Comparison of ENCODE assay signal across 8 cellular contexts in genomic region chr2:235746257-235746934, GRCh38.
DNase-seq lines count a peak whose midpoint lies in the region; ATAC-seq and TF ChIP-seq lines count a peak whose summit lies in the region.

No MANE protein-coding gene starts in this region.

- no peaks in the 10 kb centered on the region for H3K27me3 ChIP-seq in stomach

- DNase-seq in ELF-1 (ENCODE audit: low read depth, low spot score) (peak; percentile 80), NCI-H2227 (lab: John Stamatoyannopoulos, UW; ENCODE audit: unreplicated experiment) (peak; percentile 89), activated B cell treated with CpG ODN at 0.5 μM for 24 hours (no peak), endothelial cell (ENCODE audit: low spot score) (peak; percentile 68), mesothelial cell of epicardium (ENCODE audit: low spot score in 2 of 2, unreplicated experiment in 2 of 2) (peak in 1 of 2 experiments; percentile 69), stomach (peak; percentile 72), GOT3 (lab: John Stamatoyannopoulos, UW) (no peak)

- H3K36me3 Mint-ChIP-seq in activated B cell treated with CpG ODN at 0.5 μM for 24 hours (ENCODE audit: low read depth), result no peaks in the 10 kb centered on the region
- peaks cover 8% of the 10 kb centered on the region for H3K36me3 Mint-ChIP-seq in endothelial cell (ENCODE audit: low read depth, unreplicated experiment)
- H3K36me3 Mint-ChIP-seq in mesothelial cell of epicardium, result peaks cover 14% of the 10 kb centered on the region

- peaks cover 4 to 57% (median 49%) of the 10 kb centered on the region in 4 donors for H3K36me3 ChIP-seq in stomach

- ATAC-seq in HG02678 (IDR thresholded peaks at IDR 0.05; ENCODE audit: unreplicated experiment) (peak; percentile 58), activated B cell treated with CpG ODN at 0.5 μM for 24 hours (ENCODE audit: low read depth) (no peak)

- H3K4me1 ChIP-seq in stomach, result peaks cover 0 to 22% (median 9%) of the 10 kb centered on the region in 4 donors

- H3K9me3 ChIP-seq in stomach, result no peaks in the 10 kb centered on the region

- 33 to 48% (median 37%) methylated on average over 11 to 12 of the region's 12 CpGs for WGBS in stomach, 5 donors

- intact Hi-C loops in activated B cell treated with CpG ODN at 0.5 μM for 24 hours (cut with micrococcal nuclease) (no loop called here), stomach (cut with DNase I; ENCODE audit: low total_unique reads) (loop anchor here (5.0 kb wide), 1 partner anchor 149 kb away; no protein-coding TSS in a partner anchor)

- H3K9me3 Mint-ChIP-seq in activated B cell treated with CpG ODN at 0.5 μM for 24 hours (no peaks in the 10 kb centered on the region), endothelial cell (ENCODE audit: unreplicated experiment) (no peaks in the 10 kb centered on the region), mesothelial cell of epicardium (no peaks in the 10 kb centered on the region)

- TF ChIP-seq EP300 in stomach (IDR thresholded peaks at IDR 0.05), result no peak

- CTCF ChIA-PET in activated B cell treated with CpG ODN at 0.5 μM for 24 hours (lab: Charles Lee), result interaction anchor here (0.6 to 1.4 kb wide), 11 partner anchors 10 to 1201 kb away, joined by 3 to 11 read pairs (median 4); no protein-coding TSS in a partner anchor

- H3K27me3 Mint-ChIP-seq in activated B cell treated with CpG ODN at 0.5 μM for 24 hours (peaks cover 5% of the 10 kb centered on the region), endothelial cell (ENCODE audit: unreplicated experiment) (peaks cover 5% of the 10 kb centered on the region), mesothelial cell of epicardium (ENCODE audit: low read depth) (no peaks in the 10 kb centered on the region)

- H3K4me1 Mint-ChIP-seq in activated B cell treated with CpG ODN at 0.5 μM for 24 hours (no peaks in the 10 kb centered on the region), endothelial cell (ENCODE audit: unreplicated experiment) (peaks cover 12% of the 10 kb centered on the region), mesothelial cell of epicardium (peaks cover 4% of the 10 kb centered on the region)

- POLR2A ChIA-PET in activated B cell treated with CpG ODN at 0.5 μM for 24 hours (lab: Charles Lee), result interaction anchor here (0.7 kb wide), 1 partner anchor 711 kb away, joined by 5 read pairs; no protein-coding TSS in a partner anchor

- TF ChIP-seq CTCF in activated B cell treated with CpG ODN at 0.5 μM for 24 hours (IDR thresholded peaks at IDR 0.05), result peak; percentile 28
- peak; percentile 79 for TF ChIP-seq CTCF in endothelial cell (IDR thresholded peaks at IDR 0.05; ENCODE audit: unreplicated experiment)
- peak; percentile 57 for TF ChIP-seq CTCF in mesothelial cell of epicardium (IDR thresholded peaks at IDR 0.05; ENCODE audit: unreplicated experiment)
- TF ChIP-seq CTCF in stomach (IDR thresholded peaks at IDR 0.05), result peak in 5 of 7 experiments; percentile 64 to 78 (median 78)

- H3K4me3 Mint-ChIP-seq in activated B cell treated with CpG ODN at 0.5 μM for 24 hours, result no peak overlapping the region
- no peak overlapping the region for H3K4me3 Mint-ChIP-seq in endothelial cell (ENCODE audit: unreplicated experiment)
- H3K4me3 Mint-ChIP-seq in mesothelial cell of epicardium, result no peak overlapping the region

- TF ChIP-seq POLR2A in stomach (IDR thresholded peaks at IDR 0.05), result no peak

- no peak overlapping the region for H3K4me3 ChIP-seq in stomach

- no peak overlapping the region for H3K27ac ChIP-seq in stomach

- H3K27ac Mint-ChIP-seq in activated B cell treated with CpG ODN at 0.5 μM for 24 hours, result no peak overlapping the region
- H3K27ac Mint-ChIP-seq in endothelial cell (ENCODE audit: unreplicated experiment), result no peak overlapping the region
- no peak overlapping the region for H3K27ac Mint-ChIP-seq in mesothelial cell of epicardium

Comparison
In these comparisons a context has a peak if more than half of its experiments do, and no peak if none do; other contexts are left out.
1. DNase-seq: peak in ELF-1 (single experiment), NCI-H2227 (single experiment), endothelial cell (single experiment) and stomach (single experiment); none in activated B cell treated with CpG ODN at 0.5 μM for 24 hours (single experiment) and GOT3 (single experiment).
2. CTCF ChIP-seq: peak in every context shown above with its lines; median percentile 79 in endothelial cell; 78 in stomach; 57 in mesothelial cell of epicardium; 28 in activated B cell treated with CpG ODN at 0.5 μM for 24 hours.